In the genomic region with DNA sequence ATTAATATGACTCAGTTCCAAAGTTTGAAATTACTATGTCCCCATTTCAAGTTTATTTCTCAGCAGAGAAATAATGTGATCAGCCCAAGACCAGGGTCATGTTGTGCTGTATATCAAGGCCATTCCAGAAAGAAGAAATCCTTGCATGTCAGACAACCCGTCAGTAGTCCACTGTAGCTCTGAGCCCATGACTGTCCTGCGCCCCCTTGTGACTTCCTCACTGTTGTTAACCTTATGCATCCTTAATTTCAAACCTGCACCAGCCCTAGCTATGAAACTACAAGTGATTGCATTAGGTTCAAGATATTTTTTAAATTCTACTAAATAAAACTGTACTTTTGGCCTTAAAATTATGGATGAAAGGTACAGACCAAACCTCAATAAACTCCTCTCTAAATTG, we compare ENCODE assay signal across 11 cellular contexts.
A peak's percentile ranks its signal among the peaks of the same experiment; 100 is the strongest.
DNase-seq lines count a peak whose midpoint lies in the region; ATAC-seq and TF ChIP-seq lines count a peak whose summit lies in the region.
"Had no signal": no experiment of that assay in that cellular context is flagged by ENCODE, and none has a peak within 500 bp of the region (broad histone marks: within the 10 kb centered on the region; RNA-seq: fewer than 3 reads in every experiment).

No MANE protein-coding gene starts in this region.

- no peaks in the 10 kb centered on the region for H3K27me3 ChIP-seq in psoas muscle (ENCODE audit: insufficient read depth in 3 of 3, low read length in 2 of 3)
- H3K27me3 ChIP-seq: upper lobe of right lung had no signal

- DNase-seq in A172 (ENCODE audit: low spot score) (peak; percentile 1), NCI-H446 treated with DMSO at 0.1 percent for 48 hours (lab: John Stamatoyannopoulos, UW) (peak; percentile 40), epithelial cell of proximal tubule (ENCODE audit: low read depth) (no peak), ureter (ENCODE audit: low spot score) (no peak), sciatic nerve (ENCODE audit: low spot score) (no peak), NOMO-1 treated with dmso at 0.1 percent for 144 hours (lab: John Stamatoyannopoulos, UW; ENCODE audit: unreplicated experiment) (no peak), psoas muscle (no peak)
- DNase-seq: activated CD4-positive, alpha-beta T cell treated with anti-CD3 and anti-CD28 coated beads for 1 hour; upper lobe of right lung had no signal

- ATAC-seq in sciatic nerve (no peak), psoas muscle (no peak)
- ATAC-seq: upper lobe of right lung had no signal

- WGBS in psoas muscle, 3 donors: 76 to 83% (median 82%) methylated on average over 2 of the region's 2 CpGs

- H3K27ac ChIP-seq in psoas muscle: no peak overlapping the region
- H3K27ac ChIP-seq: prostate gland, upper lobe of right lung had no signal

- H3K36me3 ChIP-seq in psoas muscle (ENCODE audit: insufficient read depth in 1 of 2, low read depth in 1 of 2): no peaks in the 10 kb centered on the region
- H3K36me3 ChIP-seq: prostate gland, upper lobe of right lung had no signal

- TF ChIP-seq CTCF in GM12872 (IDR thresholded peaks at IDR 0.05; ENCODE audit: insufficient read depth, low read depth, low read length) (peak; percentile 38; the same call in 2 of the 3 replicates), epithelial cell of proximal tubule (conservative IDR thresholded peaks at IDR 0.05; ENCODE audit: low read depth, low read length) (peak; percentile 74), psoas muscle (IDR thresholded peaks at IDR 0.05) (no peak)

- H3K4me1 ChIP-seq in psoas muscle: no peaks in the 10 kb centered on the region
- H3K4me1 ChIP-seq: prostate gland, upper lobe of right lung had no signal

- intact Hi-C loops in sciatic nerve (cut with DNase I) (no loop called here), psoas muscle (cut with DNase I) (no loop called here)

- H3K9me3 ChIP-seq in psoas muscle: no peaks in the 10 kb centered on the region
- H3K9me3 ChIP-seq: prostate gland, upper lobe of right lung had no signal

- H3K4me3 ChIP-seq in epithelial cell of proximal tubule (ENCODE audit: low read depth, low read length) (no peak overlapping the region), psoas muscle (no peak overlapping the region)
- H3K4me3 ChIP-seq: prostate gland, upper lobe of right lung had no signal

Comparison
In these comparisons a context has a peak if more than half of its experiments do, and no peak if none do; other contexts are left out.
1. DNase-seq: peak in A172 (single experiment) and NCI-H446 treated with DMSO at 0.1 percent for 48 hours (single experiment); none in epithelial cell of proximal tubule (single experiment), ureter (single experiment), sciatic nerve (single experiment), NOMO-1 treated with dmso at 0.1 percent for 144 hours (single experiment) and psoas muscle (0 of 2).